Comparison of ENCODE assay signal across 8 cellular contexts in genomic region chr9:101485873-101486692, GRCh38. TPM values are rescaled to one million over a fixed set of nuclear protein-coding genes. Genes with fewer than 3 reads are reported as not detected.
DNase-seq lines count a peak whose midpoint lies in the region; ATAC-seq and TF ChIP-seq lines count a peak whose summit lies in the region.

No MANE protein-coding gene starts in this region.

- H3K9me3 ChIP-seq in spleen = no peaks in the 10 kb centered on the region

- H3K4me3 ChIP-seq in BJ (ENCODE audit: low read depth, low read length) (peak overlapping the region; percentile 41), spleen (peak overlapping the region; percentile 28 to 74 (median 46))

- no peak for TF ChIP-seq CTCF in BJ (IDR thresholded peaks at IDR 0.05; ENCODE audit: insufficient read depth, low read depth, low read length)
- no peak for TF ChIP-seq CTCF in brain (conservative IDR thresholded peaks at IDR 0.05)
- no peak for TF ChIP-seq CTCF in spleen (IDR thresholded peaks at IDR 0.05 in 8 of 11, conservative IDR thresholded peaks at IDR 0.05 in 3 of 11)

- peak overlapping the region; percentile 92 to 96 (median 95) for H3K4me3 Mint-ChIP-seq in brain

- H3K9me3 Mint-ChIP-seq in brain = peaks cover 0 to 4% (median 0%) of the 10 kb centered on the region in 5 experiments

- POLR2A ChIA-PET in BJ (lab: Charles Lee) = no interaction called here

- H3K36me3 Mint-ChIP-seq in brain = peaks cover 14% of the 10 kb centered on the region

- 3 to 6% (median 4%) methylated on average over 20 to 61 of the region's 61 CpGs for WGBS in spleen, 5 donors

- peaks cover 27% of the 10 kb centered on the region for H3K27me3 Mint-ChIP-seq in brain

- H3K36me3 ChIP-seq in BJ (ENCODE audit: control insufficient read depth, insufficient read depth, low read length) = no peaks in the 10 kb centered on the region
- no peaks in the 10 kb centered on the region for H3K36me3 ChIP-seq in spleen

- peaks cover 32% of the 10 kb centered on the region for H3K4me1 Mint-ChIP-seq in brain

- H3K27me3 ChIP-seq in BJ (ENCODE audit: control insufficient read depth, insufficient read depth, low read length) (no peaks in the 10 kb centered on the region), spleen (replicated peaks in 1 of 7) (peaks cover 0 to 74% (median 17%) of the 10 kb centered on the region in 7 donors)

- peak overlapping the region in 7 of 8 donors; percentile 15 to 78 (median 65) for H3K27ac ChIP-seq in spleen

- TF ChIP-seq POLR2A in spleen (IDR thresholded peaks at IDR 0.05) = no peak

- peak overlapping the region; percentile 65 to 96 (median 90) for H3K27ac Mint-ChIP-seq in brain

- CTCF ChIA-PET in BJ (lab: Yijun Ruan, JAX) = interaction anchor here (0.7 to 2.1 kb wide), 9 partner anchors 10 to 50 kb away, joined by 3 to 9 read pairs (median 4); no protein-coding TSS in a partner anchor

- ATAC-seq in GM18498 (IDR thresholded peaks at IDR 0.05; ENCODE audit: unreplicated experiment) (no peak), GM18517 (IDR thresholded peaks at IDR 0.05; ENCODE audit: unreplicated experiment) (no peak), HG02840 (IDR thresholded peaks at IDR 0.05; ENCODE audit: low FRiP score, unreplicated experiment) (no peak)

- intact Hi-C loops in spleen (cut with DNase I; ENCODE audit: low total_unique reads) = no loop called here

- peaks cover 0 to 19% (median 13%) of the 10 kb centered on the region in 6 donors for H3K4me1 ChIP-seq in spleen

- DNase-seq in BJ (ENCODE audit: low read depth) (no peak), NCI-H146 treated with DMSO at 0.1 percent for 48 hours (lab: John Stamatoyannopoulos, UW; ENCODE audit: unreplicated experiment) (peak; percentile 29), iPS-NIHi11 (ENCODE audit: low spot score) (peak; percentile 59), spleen (no peak)

RNA-seq across cellular contexts. Expression of gene RNF20, which starts 47.6 kb away (rescaled TPM):
- polyA plus RNA-seq in BJ (2011; rRNA removed) = 18.0 and 30.4 TPM in 2 replicates
- polyA minus RNA-seq in BJ (2011; rRNA and poly(A)+ RNA removed) = 14.2 and 17.6 TPM in 2 replicates
- 47.5 TPM for polyA plus RNA-seq in brain (ENCODE audit: insufficient read depth, low read depth, low replicate concordance)
- 10 to 100 TPM; 22.0 to 46.1 (median 36.6) TPM for total RNA-seq in spleen
- 10 to 100 TPM in 1 of 3 donors, 1 to 10 TPM in 2; 8.3 to 13.6 (median 9.7) TPM for polyA plus RNA-seq in spleen

RNA-seq across cellular contexts. Expression of gene ALDOB, which starts 50.5 kb away (rescaled TPM):
- polyA plus RNA-seq in BJ (2011; rRNA removed) (not detected in 2 replicates), brain (ENCODE audit: insufficient read depth, low read depth, low replicate concordance) (0.66 TPM), spleen (under 1 TPM; 0.15 to 0.83 (median 0.28) TPM)
- not detected in 2 replicates for polyA minus RNA-seq in BJ (2011; rRNA and poly(A)+ RNA removed)
- under 1 TPM in 1 of 7 donors, not detected in 6; 0.52 TPM for total RNA-seq in spleen

Comparison
In these comparisons a context has a peak if more than half of its experiments do, and no peak if none do; other contexts are left out.
1. DNase-seq: peak in NCI-H146 treated with DMSO at 0.1 percent for 48 hours (single experiment) and iPS-NIHi11 (single experiment); none in BJ (single experiment) and spleen (single experiment).